ENCODE assay signal across 19 cellular contexts in the genomic region with DNA sequence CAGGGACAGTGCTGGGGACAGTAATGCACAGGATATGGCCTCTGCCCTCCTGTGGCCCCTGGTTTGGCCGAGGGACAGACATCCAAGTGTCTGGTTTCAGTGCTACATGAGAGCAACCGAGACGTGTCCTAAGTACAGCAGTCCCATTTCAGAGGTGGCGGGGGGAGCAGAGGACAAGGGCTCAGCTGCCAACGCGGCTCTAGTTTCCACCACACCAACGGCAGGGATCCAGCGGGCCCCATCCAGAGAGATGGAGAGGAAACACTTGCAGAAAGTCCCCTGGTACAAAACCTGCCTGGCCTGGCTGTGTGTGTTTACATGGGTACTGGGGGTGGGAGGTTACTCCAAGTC.
DNase-seq lines count a peak whose midpoint lies in the region; ATAC-seq and TF ChIP-seq lines count a peak whose summit lies in the region.
"Had no signal": no experiment of that assay in that cellular context is flagged by ENCODE, and none has a peak within 500 bp of the region (broad histone marks: within the 10 kb centered on the region; RNA-seq: fewer than 3 reads in every experiment).

No MANE protein-coding gene starts in this region.

- no peaks in the 10 kb centered on the region for H3K36me3 ChIP-seq in hepatocyte (replicated peaks; ENCODE audit: insufficient read depth, low read depth)

- H3K36me3 Mint-ChIP-seq in immature natural killer cell = peaks cover 3 to 19% (median 8%) of the 10 kb centered on the region in 3 donors

- no peak overlapping the region for H3K4me2 ChIP-seq in hepatocyte

- no peak overlapping the region for H3K4me3 ChIP-seq in hepatocyte

- WGBS in hepatocyte (ENCODE audit: low lambda C conversion rate, missing lambda C conversion rate) = 92% methylated on average over 8 of the region's 8 CpGs

- H3K27ac ChIP-seq in RWPE1 (peak overlapping the region; percentile 86), hepatocyte (peak overlapping the region; percentile 27)

- H3K4me1 ChIP-seq in hepatocyte (ENCODE audit: insufficient read depth) = peaks cover 4% of the 10 kb centered on the region

- peak; percentile 24 for DNase-seq in D341Med (ENCODE audit: low spot score)
- DNase-seq in RWPE1 (ENCODE audit: low spot score) = no peak
- no peak for DNase-seq in hepatocyte (ENCODE audit: low spot score)
- peak; percentile 39 for DNase-seq in sciatic nerve (ENCODE audit: low spot score)
- no peak for DNase-seq in activated gamma-delta T cell treated with Interleukin-2 at 50 U/mL for 16 hours
- DNase-seq in immature natural killer cell = no peak
- DNase-seq: ACHN; CD4-positive, alpha-beta memory T cell; EL; HCEC 1CT; MM.1S; NCI-H1105; NCI-H187; NCI-H446 treated with DMSO at 0.1 percent for 48 hours; NCI-H774; SIG-M5 had no signal

- no peaks in the 10 kb centered on the region for H3K27me3 ChIP-seq in hepatocyte

- CTCF ChIA-PET in RWPE1 (lab: Yijun Ruan, JAX) = no interaction called here

- H3K4me3 Mint-ChIP-seq in immature natural killer cell = no peak overlapping the region
- H3K4me3 Mint-ChIP-seq: CD4-positive, alpha-beta memory T cell had no signal

- no peaks in the 10 kb centered on the region for H3K9me2 ChIP-seq in hepatocyte (replicated peaks; ENCODE audit: insufficient read depth)

- ATAC-seq in sciatic nerve (no peak), HG03159 (IDR thresholded peaks at IDR 0.05; ENCODE audit: unreplicated experiment) (no peak)
- ATAC-seq in activated CD4-positive, CD25-positive, alpha-beta regulatory T cell treated with anti-CD3 and anti-CD28 coated beads, Interleukin-2, amount 50 U/mL, for 24 hours = no peak
- ATAC-seq: Panc1 had no signal

- POLR2A ChIA-PET in RWPE1 (lab: Yijun Ruan, JAX; ENCODE audit: low non-redundant PET) = no interaction called here

- peaks cover 0 to 6% (median 0%) of the 10 kb centered on the region in 3 donors for H3K27me3 Mint-ChIP-seq in immature natural killer cell (ENCODE audit: low read depth in 3 of 3)
- H3K27me3 Mint-ChIP-seq: CD4-positive, alpha-beta memory T cell had no signal

- no peaks in the 10 kb centered on the region for H3K79me2 ChIP-seq in hepatocyte

- no peaks in the 10 kb centered on the region for H3K9me3 ChIP-seq in hepatocyte (ENCODE audit: low read depth)

- H2AFZ ChIP-seq in hepatocyte = no peak overlapping the region

- intact Hi-C loops in sciatic nerve (cut with DNase I) = no loop called here

- no peaks in the 10 kb centered on the region for H4K20me1 ChIP-seq in hepatocyte (ENCODE audit: insufficient read depth, poor library complexity, severe bottlenecking)

- H3K27ac Mint-ChIP-seq in immature natural killer cell = peak overlapping the region in 1 of 6 donors; percentile 49

- peaks cover 12 to 13% of the 10 kb centered on the region in 2 donors for H3K4me1 Mint-ChIP-seq in immature natural killer cell

- no peak for TF ChIP-seq CTCF in RWPE1 (conservative IDR thresholded peaks at IDR 0.05; ENCODE audit: low read depth)
- no peak for TF ChIP-seq CTCF in hepatocyte (IDR thresholded peaks at IDR 0.05; ENCODE audit: poor library complexity)

- H3K9me3 Mint-ChIP-seq in immature natural killer cell = no peaks in the 10 kb centered on the region
- H3K9me3 Mint-ChIP-seq: CD4-positive, alpha-beta memory T cell had no signal

Comparison
In these comparisons a context has a peak if more than half of its experiments do, and no peak if none do; other contexts are left out.
1. DNase-seq: peak in D341Med (single experiment) and sciatic nerve (single experiment); none in RWPE1 (single experiment), hepatocyte (single experiment), activated gamma-delta T cell treated with Interleukin-2 at 50 U/mL for 16 hours (single experiment) and immature natural killer cell (0 of 3).